ENCODE assay signal across 16 cellular contexts in the genomic region with DNA sequence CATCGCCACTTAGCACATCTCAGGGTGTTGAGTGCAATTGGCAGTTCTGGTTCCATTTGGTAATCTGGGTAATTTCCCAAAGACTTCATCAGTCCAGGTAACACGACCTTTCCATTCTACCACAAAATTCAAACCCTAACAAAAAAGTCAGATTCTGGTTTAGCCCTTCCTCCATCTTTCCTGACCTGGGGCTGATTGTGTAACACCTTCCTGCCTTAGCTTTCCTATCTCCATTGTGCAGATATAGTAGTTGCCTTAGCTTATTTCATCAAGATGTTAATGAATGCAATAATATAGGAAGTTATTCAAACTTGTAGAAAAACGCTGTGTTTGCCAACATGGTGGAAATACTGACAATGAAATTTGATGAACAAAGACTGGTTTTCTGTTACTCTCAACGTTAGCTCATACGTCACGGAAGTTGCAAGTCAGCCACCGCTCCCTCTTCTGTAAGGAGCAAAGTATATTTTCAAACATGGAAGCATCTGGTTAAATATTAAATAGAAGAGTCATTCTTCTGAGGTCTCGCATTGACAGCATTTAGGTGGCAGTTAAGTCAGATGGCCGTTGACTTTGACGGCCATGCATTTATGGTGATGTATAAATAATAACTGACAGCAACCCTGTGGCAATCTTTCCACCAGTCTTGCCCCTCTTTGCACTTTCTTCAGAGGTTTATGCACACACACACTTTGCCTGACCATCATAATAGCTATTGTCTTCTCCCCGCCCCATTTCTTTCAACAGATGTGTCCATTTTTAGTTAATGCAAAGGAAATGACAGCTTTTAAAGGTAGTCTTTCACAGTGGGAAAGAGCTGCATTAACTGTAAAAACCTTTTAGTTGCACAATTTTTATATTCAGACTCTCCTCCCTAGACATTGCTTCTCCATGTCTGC.
DNase-seq lines count a peak whose midpoint lies in the region; ATAC-seq and TF ChIP-seq lines count a peak whose summit lies in the region.
"Had no signal": no experiment of that assay in that cellular context is flagged by ENCODE, and none has a peak within 500 bp of the region (broad histone marks: within the 10 kb centered on the region; RNA-seq: fewer than 3 reads in every experiment).

No MANE protein-coding gene starts in this region.

- TF ChIP-seq POLR2A in transverse colon (IDR thresholded peaks at IDR 0.05) (no peak), body of pancreas (IDR thresholded peaks at IDR 0.05) (no peak)

- H3K9me3 ChIP-seq in transverse colon (peaks cover 0 to 11% of the 10 kb centered on the region in 2 donors), body of pancreas (peaks cover 0 to 17% (median 0%) of the 10 kb centered on the region in 3 donors)

- ATAC-seq in left colon (peak; percentile 90), body of pancreas (no peak)

- DNase-seq in DMS53 (lab: John Stamatoyannopoulos, UW) (peak; percentile 25), DMS53 treated with DMSO at 0.1 percent for 48 hours (lab: John Stamatoyannopoulos, UW; ENCODE audit: unreplicated experiment) (no peak), left colon (peak; percentile 38 to 41), transverse colon (peak; percentile 16), body of pancreas (no peak), CD1c-positive myeloid dendritic cell (ENCODE audit: extremely low spot score) (no peak), cerebellum (ENCODE audit: low spot score) (no peak)
- DNase-seq: Caco-2; CD8-positive, alpha-beta memory T cell; HCEC 1CT; HFFc6 had no signal

- peak overlapping the region; percentile 4 to 84 (median 12) for H3K27ac Mint-ChIP-seq in nephron
- H3K27ac Mint-ChIP-seq: CD14-positive monocyte; CD8-positive, alpha-beta memory T cell; HFFc6 had no signal

- no peaks in the 10 kb centered on the region for H3K27me3 ChIP-seq in transverse colon
- no peaks in the 10 kb centered on the region for H3K27me3 ChIP-seq in body of pancreas

- no peak for TF ChIP-seq EP300 in transverse colon (IDR thresholded peaks at IDR 0.05; ENCODE audit: low read depth)

- H3K36me3 ChIP-seq in transverse colon: no peaks in the 10 kb centered on the region
- no peaks in the 10 kb centered on the region for H3K36me3 ChIP-seq in body of pancreas (replicated peaks in 1 of 2; ENCODE audit: insufficient read depth in 1 of 2, low read depth in 2 of 2)

- H3K9me3 Mint-ChIP-seq in nephron: peaks cover 18% of the 10 kb centered on the region

- in situ Hi-C loops in transverse colon (cut with MboI; ENCODE audit: low pct_ligation_motif_present in 1 of 4, low pct_unique_long_range_greater_than_20kb in 1 of 4, low sequenced_read_pairs in 3 of 4): no loop called here

- intact Hi-C loops in left colon (cut with DNase I, micrococcal nuclease) (no loop called here), transverse colon (cut with DNase I; ENCODE audit: low total_unique reads) (no loop called here), body of pancreas (cut with DNase I) (no loop called here)

- no peak overlapping the region for H3K4me3 Mint-ChIP-seq in nephron
- H3K4me3 Mint-ChIP-seq: CD14-positive monocyte, HFFc6 had no signal

- H3K4me1 ChIP-seq in transverse colon (peaks cover 0 to 30% (median 11%) of the 10 kb centered on the region in 4 donors), body of pancreas (no peaks in the 10 kb centered on the region)

- H3K4me1 Mint-ChIP-seq in nephron: peaks cover 56% of the 10 kb centered on the region
- H3K4me1 Mint-ChIP-seq: CD14-positive monocyte had no signal

- peaks cover 6% of the 10 kb centered on the region for H3K27me3 Mint-ChIP-seq in nephron (ENCODE audit: low read depth)
- H3K27me3 Mint-ChIP-seq: CD8-positive, alpha-beta memory T cell had no signal

- TF ChIP-seq CTCF in nephron (IDR thresholded peaks at IDR 0.05; ENCODE audit: unreplicated experiment in 3 of 3) (no peak), transverse colon (IDR thresholded peaks at IDR 0.05) (no peak), body of pancreas (IDR thresholded peaks at IDR 0.05) (no peak)

- no peak overlapping the region for H3K4me3 ChIP-seq in transverse colon
- H3K4me3 ChIP-seq in body of pancreas: no peak overlapping the region
- H3K4me3 ChIP-seq: GM12878 had no signal

- peaks cover 30% of the 10 kb centered on the region for H3K36me3 Mint-ChIP-seq in nephron (ENCODE audit: low read depth)
- H3K36me3 Mint-ChIP-seq: CD14-positive monocyte had no signal

- WGBS in transverse colon (ENCODE audit: low coverage in 1 of 2), 2 donors: 48 to 58% methylated on average over 10 to 11 of the region's 11 CpGs
- 66 to 77% methylated on average over 11 of the region's 11 CpGs for WGBS in body of pancreas, 2 donors

- peak overlapping the region in 3 of 4 donors; percentile 19 to 45 (median 37) for H3K27ac ChIP-seq in transverse colon
- no peak overlapping the region for H3K27ac ChIP-seq in body of pancreas
- H3K27ac ChIP-seq: 22Rv1, HL-60 had no signal

Comparison
In these comparisons a context has a peak if more than half of its experiments do, and no peak if none do; other contexts are left out.
1. DNase-seq: peak in DMS53 (single experiment), left colon (2 of 2) and transverse colon (single experiment); none in DMS53 treated with DMSO at 0.1 percent for 48 hours (single experiment), body of pancreas (0 of 4), CD1c-positive myeloid dendritic cell (single experiment) and cerebellum (single experiment).
2. H3K27ac ChIP-seq: peak in transverse colon (3 of 4); none in body of pancreas (0 of 4).